Comparison of ENCODE assay signal across 3 cellular contexts in the genomic region with DNA sequence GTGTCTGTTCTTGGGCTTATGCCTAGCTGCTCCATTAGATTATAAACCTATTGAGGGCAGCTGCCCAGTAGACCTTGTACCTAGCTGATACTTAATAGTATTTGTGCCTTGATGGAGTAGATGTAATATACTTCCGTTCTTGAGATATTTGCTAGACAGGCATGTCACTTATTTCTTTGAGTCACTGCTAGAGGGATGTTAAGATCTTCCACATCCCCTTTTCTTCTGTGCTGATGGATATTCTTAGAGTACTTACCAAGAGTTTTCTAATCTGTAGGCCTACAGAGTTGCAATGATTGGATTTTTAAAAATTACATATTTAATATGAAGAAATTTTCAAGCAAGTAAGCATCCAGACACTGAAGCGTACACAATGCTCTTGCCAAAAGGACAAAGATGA.
"Had no signal": no experiment of that assay in that cellular context is flagged by ENCODE, and none has a peak within 500 bp of the region (broad histone marks: within the 10 kb centered on the region; RNA-seq: fewer than 3 reads in every experiment).

No MANE protein-coding gene starts in this region.

- DNase-seq: GDM1, GF-D8 had no signal

- H3K4me3 ChIP-seq: GM12878 had no signal

- ATAC-seq: GM12878 had no signal
